In the genomic region with DNA sequence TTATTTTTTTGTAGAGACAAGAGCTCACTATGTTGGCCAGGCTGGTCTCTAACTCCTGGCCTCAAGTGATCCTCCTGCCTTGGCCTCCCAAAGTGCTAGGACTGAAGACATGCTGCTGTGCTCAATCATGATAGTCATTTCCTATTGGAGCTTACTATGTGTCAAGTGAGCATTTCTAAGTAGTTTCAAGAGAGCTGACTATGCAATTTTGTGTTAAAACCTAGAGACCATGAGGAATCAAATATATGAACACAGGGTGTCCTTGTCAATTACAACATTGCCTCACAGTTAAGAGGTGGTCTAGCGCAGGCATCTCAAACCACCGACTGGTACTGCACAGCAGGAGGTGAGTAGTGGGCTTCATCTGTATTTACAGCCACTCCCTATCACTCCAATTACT, we compare ENCODE assay signal across 16 cellular contexts. TPM values are rescaled to one million over a fixed set of nuclear protein-coding genes. Genes with fewer than 3 reads are reported as not detected.
A peak's percentile ranks its signal among the peaks of the same experiment; 100 is the strongest.
DNase-seq lines count a peak whose midpoint lies in the region; ATAC-seq, FAIRE-seq and TF ChIP-seq lines count a peak whose summit lies in the region.
"Had no signal": no experiment of that assay in that cellular context is flagged by ENCODE, and none has a peak within 500 bp of the region (broad histone marks: within the 10 kb centered on the region; RNA-seq: fewer than 3 reads in every experiment).

No MANE protein-coding gene starts in this region.

- DNase-seq in cardiac septum (ENCODE audit: low spot score) = peak; percentile 31
- no peak for DNase-seq in heart right ventricle
- no peak for DNase-seq in esophagus muscularis mucosa (ENCODE audit: extremely low spot score)
- no peak for DNase-seq in NCI-H345 treated with DMSO at 0.1 percent for 48 hours (lab: John Stamatoyannopoulos, UW; ENCODE audit: unreplicated experiment)
- DNase-seq in activated T-cell treated with anti-CD3 and anti-CD28 coated beads, Interleukin-2, amount 50 U/mL, for 1 hour = no peak
- DNase-seq in D721Med (ENCODE audit: insufficient read length, low spot score) = no peak
- no peak for DNase-seq in ecto neural progenitor cell (ENCODE audit: low spot score)
- DNase-seq: CD4-positive, CD25-positive, alpha-beta regulatory T cell; DMS 273 treated with DMSO at 0.1 percent for 48 hours; HCEC 1CT; HFFc6 had no signal

- H3K9me3 ChIP-seq in heart right ventricle = peaks cover 0 to 27% (median 12%) of the 10 kb centered on the region in 11 donors
- H3K9me3 ChIP-seq in esophagus muscularis mucosa = no peaks in the 10 kb centered on the region
- H3K9me3 ChIP-seq in stomach smooth muscle (ENCODE audit: control insufficient read depth in 2 of 2, low read length in 2 of 2) = no peaks in the 10 kb centered on the region

- intact Hi-C loops in cardiac septum (cut with DNase I) (loop anchor here (5.0 kb wide), 1 partner anchor 42 kb away; no protein-coding TSS in a partner anchor), heart right ventricle (cut with DNase I) (loop anchor here in 1 of 10 donors (5.0 kb wide), 1 partner anchor 42 kb away; no protein-coding TSS in a partner anchor), esophagus muscularis mucosa (cut with DNase I) (no loop called here)

- 91 to 93% methylated on average over 2 of the region's 2 CpGs for WGBS in heart right ventricle, 2 donors
- 62% methylated on average over 2 of the region's 2 CpGs for WGBS in esophagus muscularis mucosa

- FAIRE-seq in D721Med (lab: Jason Lieb, UNC) = no peak
- FAIRE-seq: HTR-8/SVneo had no signal

- H3K36me3 ChIP-seq in heart right ventricle (no peaks in the 10 kb centered on the region), esophagus muscularis mucosa (peaks cover 0 to 80% (median 36%) of the 10 kb centered on the region in 4 donors), stomach smooth muscle (ENCODE audit: control insufficient read depth in 2 of 2, insufficient read depth in 2 of 2, low read length in 2 of 2) (peaks cover 31 to 52% of the 10 kb centered on the region in 2 donors)
- H3K36me3 ChIP-seq: BLaER1 treated with 17β-estradiol and CSF1 and Interleukin-3, amounts not matched to agents 10 nM and 100 nM had no signal

- H3K27ac ChIP-seq in heart right ventricle (no peak overlapping the region), esophagus muscularis mucosa (replicated peaks in 1 of 4) (peak overlapping the region; percentile 69 to 95 (median 91)), stomach smooth muscle (ENCODE audit: low read length) (peak overlapping the region; percentile 77)
- H3K27ac ChIP-seq: 22Rv1; BLaER1 treated with 17β-estradiol and CSF1 and Interleukin-3, amounts not matched to agents 10 nM and 100 nM had no signal

- TF ChIP-seq POLR2A in esophagus muscularis mucosa (IDR thresholded peaks at IDR 0.05; ENCODE audit: low read depth) = no peak

- ATAC-seq in heart right ventricle = no peak

- H3K9ac ChIP-seq in stomach smooth muscle (ENCODE audit: low read length in 2 of 2) = no peak overlapping the region
- H3K9ac ChIP-seq: BLaER1 treated with 17β-estradiol and CSF1 and Interleukin-3, amounts not matched to agents 10 nM and 100 nM had no signal

- H3K27me3 ChIP-seq in heart right ventricle = peaks cover 0 to 17% (median 0%) of the 10 kb centered on the region in 7 donors
- H3K27me3 ChIP-seq in esophagus muscularis mucosa = no peaks in the 10 kb centered on the region
- H3K27me3 ChIP-seq in stomach smooth muscle (ENCODE audit: control insufficient read depth in 1 of 2, insufficient read depth in 2 of 2, low read length in 2 of 2) = no peaks in the 10 kb centered on the region
- H3K27me3 ChIP-seq: BLaER1 treated with 17β-estradiol and CSF1 and Interleukin-3, amounts not matched to agents 10 nM and 100 nM had no signal

- H3K4me3 ChIP-seq in heart right ventricle (no peak overlapping the region), esophagus muscularis mucosa (peak overlapping the region in 2 of 4 donors; percentile 22), stomach smooth muscle (ENCODE audit: low read length in 2 of 2) (no peak overlapping the region)
- H3K4me3 ChIP-seq: BLaER1 treated with 17β-estradiol and CSF1 and Interleukin-3, amounts not matched to agents 10 nM and 100 nM had no signal

- no peak for TF ChIP-seq CTCF in heart right ventricle (IDR thresholded peaks at IDR 0.05)
- no peak for TF ChIP-seq CTCF in esophagus muscularis mucosa (IDR thresholded peaks at IDR 0.05)
- TF ChIP-seq CTCF in D721Med (IDR thresholded peaks at IDR 0.05; ENCODE audit: insufficient read depth, missing control alignments) = no peak

- H3K4me1 ChIP-seq in heart right ventricle (no peaks in the 10 kb centered on the region), esophagus muscularis mucosa (peaks cover 0 to 97% (median 94%) of the 10 kb centered on the region in 4 donors), stomach smooth muscle (ENCODE audit: control insufficient read depth, insufficient read depth, low read length) (peaks cover 60% of the 10 kb centered on the region)

- no peak for TF ChIP-seq EP300 in esophagus muscularis mucosa (IDR thresholded peaks at IDR 0.05)

RNA-seq across cellular contexts. Expression of a gene that starts 37.8 kb away (rescaled TPM):
- 62.2 TPM for total RNA-seq in cardiac septum
- 10 to 100 TPM in 9 of 10 donors, 1 to 10 TPM in 1; 9.8 to 40.5 (median 23.5) TPM for total RNA-seq in heart right ventricle
- polyA plus RNA-seq in heart right ventricle = 10 to 100 TPM; 20.0 to 46.7 TPM
- total RNA-seq in esophagus muscularis mucosa = over 10,000 TPM in 3 of 4 donors, 1,000 to 10,000 TPM in 1; 9,583 to 20,476 (median 14,208) TPM
- total RNA-seq: CD4-positive, CD25-positive, alpha-beta regulatory T cell; H4 had no signal

Comparison
In these comparisons a context has a peak if more than half of its experiments do, and no peak if none do; other contexts are left out.
1. H3K27ac ChIP-seq: peak in esophagus muscularis mucosa (4 of 4) and stomach smooth muscle (single experiment); none in heart right ventricle (0 of 10).
2. RNA of a gene that starts 37.8 kb away (total RNA-seq): 9,583 to 20,476 TPM in esophagus muscularis mucosa; 62.2 TPM in cardiac septum (single experiment) and 9.8 to 40.5 TPM in heart right ventricle; every median in the first group is over 100 times any median in the second.